In genomic region chr6:165019681-165020080, GRCh38 we compare ENCODE assay signal across 27 cellular contexts.
"Had no signal": no experiment of that assay in that cellular context is flagged by ENCODE, and none has a peak within 500 bp of the region (broad histone marks: within the 10 kb centered on the region; RNA-seq: fewer than 3 reads in every experiment).

No MANE protein-coding gene starts in this region.

- DNase-seq: colonic mucosa; cortex of kidney; dermis blood vessel endothelial cell; dorsolateral prefrontal cortex; effector CD4-positive, alpha-beta T cell; effector CD8-positive, alpha-beta T cell; effector memory CD4-positive, alpha-beta T cell; effector memory CD8-positive, alpha-beta T cell; endodermal cell; erythroblast; esophagus squamous epithelium; foreskin fibroblast; foreskin keratinocyte; foreskin melanocyte; gastrocnemius medialis; glutamatergic neuron; head of caudate nucleus; heart left ventricle; heart right ventricle had no signal

- H3K27me3 ChIP-seq: colonic mucosa, esophagus muscularis mucosa, esophagus squamous epithelium, foreskin keratinocyte, gastrocnemius medialis had no signal

- H3K4me3 ChIP-seq: colonic mucosa, coronary artery, dorsolateral prefrontal cortex, esophagus muscularis mucosa, esophagus squamous epithelium, gastrocnemius medialis, gastroesophageal sphincter, heart left ventricle, heart right ventricle had no signal

- H3K36me3 ChIP-seq: colonic mucosa, esophagus muscularis mucosa, esophagus squamous epithelium, gastrocnemius medialis, gastroesophageal sphincter, heart left ventricle, heart right ventricle had no signal

- FAIRE-seq: colon, endometrium, endothelial cell of umbilical vein had no signal

- H3K27ac ChIP-seq: colonic mucosa, coronary artery, dorsolateral prefrontal cortex, epithelial cell of prostate, esophagus muscularis mucosa, esophagus squamous epithelium, foreskin keratinocyte, gastrocnemius medialis, gastroesophageal sphincter, heart left ventricle, heart right ventricle had no signal

- ATAC-seq: effector memory CD8-positive, alpha-beta T cell; esophagus mucosa; foreskin keratinocyte; gastrocnemius medialis; gastroesophageal sphincter; heart left ventricle; heart right ventricle had no signal

- H3K9me3 ChIP-seq: colonic mucosa, esophagus muscularis mucosa, esophagus squamous epithelium, gastrocnemius medialis, gastroesophageal sphincter, heart left ventricle had no signal

- H3K4me1 ChIP-seq: colonic mucosa, esophagus muscularis mucosa, esophagus squamous epithelium, foreskin keratinocyte, gastrocnemius medialis, gastroesophageal sphincter, heart left ventricle, heart right ventricle had no signal
